In genomic region chr15:45169608-45170480, GRCh38 we compare ENCODE assay signal across 15 cellular contexts. TPM values are rescaled to one million over a fixed set of nuclear protein-coding genes. Genes with fewer than 3 reads are reported as not detected.
DNase-seq lines count a peak whose midpoint lies in the region; ATAC-seq and TF ChIP-seq lines count a peak whose summit lies in the region.
"Had no signal": no experiment of that assay in that cellular context is flagged by ENCODE, and none has a peak within 500 bp of the region (broad histone marks: within the 10 kb centered on the region; RNA-seq: fewer than 3 reads in every experiment).

No MANE protein-coding gene starts in this region.

- H3K9ac ChIP-seq in HUES48 (ENCODE audit: low read depth, low read length) (no peak overlapping the region), NT2/D1 (ENCODE audit: insufficient read length, low read depth) (peak overlapping the region; percentile 21)
- H3K9ac ChIP-seq: GM23248, neural progenitor cell had no signal

- TF ChIP-seq CTCF in BE2C (IDR thresholded peaks at IDR 0.05; ENCODE audit: low read depth, low read length) (no peak), esophagus squamous epithelium (IDR thresholded peaks at IDR 0.05) (no peak)

- H3K4me3 ChIP-seq in BE2C (ENCODE audit: low read depth, low read length) (no peak overlapping the region; the same call in 1 of the 2 replicates), HUES48 (ENCODE audit: low read depth, low read length) (no peak overlapping the region), NT2/D1 (ENCODE audit: insufficient read length, low read depth) (no peak overlapping the region), esophagus squamous epithelium (no peak overlapping the region)
- no peak overlapping the region for H3K4me3 ChIP-seq in effector memory CD4-positive, alpha-beta T cell (ENCODE audit: insufficient read depth, low read depth, low read length, poor library complexity, severe bottlenecking)
- H3K4me3 ChIP-seq: body of pancreas, GM23248, neural progenitor cell had no signal

- H3K4me1 ChIP-seq in BE2C (peaks cover 52% of the 10 kb centered on the region), HUES48 (ENCODE audit: control insufficient read depth, insufficient read depth, low read length) (peaks cover 23% of the 10 kb centered on the region), NT2/D1 (ENCODE audit: insufficient read depth, insufficient read length) (peaks cover 20% of the 10 kb centered on the region), esophagus squamous epithelium (peaks cover 10 to 43% (median 10%) of the 10 kb centered on the region in 3 donors)
- peaks cover 16% of the 10 kb centered on the region for H3K4me1 ChIP-seq in effector memory CD4-positive, alpha-beta T cell (ENCODE audit: control insufficient read depth, insufficient read depth, low read length, poor library complexity, severe bottlenecking)

- H3K27ac ChIP-seq in HUES48 (ENCODE audit: low read depth, low read length) (peak overlapping the region; percentile 31), esophagus squamous epithelium (peak overlapping the region in 3 of 4 donors; percentile 1 to 99 (median 6))
- no peak overlapping the region for H3K27ac ChIP-seq in effector memory CD4-positive, alpha-beta T cell (ENCODE audit: insufficient read depth, low read length, poor library complexity, severe bottlenecking)
- H3K27ac ChIP-seq: body of pancreas, GM23248, neural progenitor cell had no signal

- H3K36me3 ChIP-seq in BE2C (peaks cover 50% of the 10 kb centered on the region), HUES48 (ENCODE audit: control insufficient read depth, insufficient read depth, low read length) (peaks cover 8% of the 10 kb centered on the region), NT2/D1 (ENCODE audit: insufficient read depth, insufficient read length, low read length) (peaks cover 4% of the 10 kb centered on the region), esophagus squamous epithelium (peaks cover 0 to 33% (median 0%) of the 10 kb centered on the region in 3 donors)
- H3K36me3 ChIP-seq in effector memory CD4-positive, alpha-beta T cell (ENCODE audit: control insufficient read depth, insufficient read depth, low read length) = no peaks in the 10 kb centered on the region
- H3K36me3 ChIP-seq: neural progenitor cell had no signal

- ATAC-seq in HG03108 (IDR thresholded peaks at IDR 0.05; ENCODE audit: unreplicated experiment) (no peak), HG02938 (IDR thresholded peaks at IDR 0.05; ENCODE audit: unreplicated experiment) (no peak)
- ATAC-seq: body of pancreas; left cardiac atrium; stimulated activated naive CD8-positive, alpha-beta T cell treated with anti-CD3 and anti-CD28 coated beads, Interleukin-15, amount 100 ng/mL, for 72 hours had no signal

- no peak for TF ChIP-seq POLR2A in esophagus squamous epithelium (IDR thresholded peaks at IDR 0.05)

- DNase-seq in BE2C (peak; percentile 99), NT2/D1 (ENCODE audit: low read depth, low spot score) (no peak), esophagus squamous epithelium (lab: John Stamatoyannopoulos, UW) (no peak), RKO (ENCODE audit: low spot score) (no peak)
- DNase-seq in effector memory CD4-positive, alpha-beta T cell = no peak
- DNase-seq: activated CD4-positive, alpha-beta T cell treated with anti-CD3 and anti-CD28 coated beads, Interleukin-2, amount 50 U/mL, for 4 hours; body of pancreas; GM23248; left cardiac atrium; NCI-H1694; stimulated activated naive CD8-positive, alpha-beta T cell treated with anti-CD3 and anti-CD28 coated beads, Interleukin-15, amount 100 ng/mL, for 72 hours had no signal

- intact Hi-C loops in esophagus squamous epithelium (cut with DNase I) = no loop called here

- H3K27me3 ChIP-seq in BE2C = no peaks in the 10 kb centered on the region
- no peaks in the 10 kb centered on the region for H3K27me3 ChIP-seq in HUES48 (ENCODE audit: control insufficient read depth, insufficient read depth, low read length)
- H3K27me3 ChIP-seq in NT2/D1 (ENCODE audit: insufficient read depth, insufficient read length) = no peaks in the 10 kb centered on the region
- no peaks in the 10 kb centered on the region for H3K27me3 ChIP-seq in esophagus squamous epithelium
- H3K27me3 ChIP-seq in effector memory CD4-positive, alpha-beta T cell (replicated peaks; ENCODE audit: control insufficient read depth, insufficient read depth, low read length, poor library complexity, severe bottlenecking) = no peaks in the 10 kb centered on the region
- H3K27me3 ChIP-seq: body of pancreas, neural progenitor cell had no signal

- H3K9me3 ChIP-seq in BE2C = no peaks in the 10 kb centered on the region
- H3K9me3 ChIP-seq in HUES48 (ENCODE audit: control insufficient read depth, insufficient read depth, low read length) = no peaks in the 10 kb centered on the region
- H3K9me3 ChIP-seq in NT2/D1 (ENCODE audit: insufficient read depth, low read length) = no peaks in the 10 kb centered on the region
- no peaks in the 10 kb centered on the region for H3K9me3 ChIP-seq in esophagus squamous epithelium
- H3K9me3 ChIP-seq in effector memory CD4-positive, alpha-beta T cell (ENCODE audit: control insufficient read depth, low read length) = no peaks in the 10 kb centered on the region
- H3K9me3 ChIP-seq: body of pancreas had no signal

- 54 to 67% methylated on average over 3 of the region's 4 CpGs for WGBS in esophagus squamous epithelium, 2 donors

RNA-seq across cellular contexts. Expression of gene SHF, which starts 17.9 kb away (rescaled TPM):
- polyA plus RNA-seq in BE2C (2012; ENCODE audit: insufficient read depth, insufficient read length, low read depth) = 106 TPM
- 10 to 100 TPM in 1 of 4 donors, 1 to 10 TPM in 3; 1.9 to 12.0 (median 5.7) TPM for total RNA-seq in esophagus squamous epithelium

RNA-seq across cellular contexts. Expression of gene DUOX1, which starts 40.0 kb away (rescaled TPM):
- 1.4 TPM for polyA plus RNA-seq in BE2C (2012; ENCODE audit: insufficient read depth, insufficient read length, low read depth)
- total RNA-seq in esophagus squamous epithelium = 100 to 1,000 TPM in 2 of 4 donors, 10 to 100 TPM in 2; 87.5 to 202 (median 122) TPM

RNA-seq across cellular contexts. Expression of gene DUOXA1, which starts 40.2 kb away (rescaled TPM):
- not detected for polyA plus RNA-seq in BE2C (2012; ENCODE audit: insufficient read depth, insufficient read length, low read depth)
- 100 to 1,000 TPM in 3 of 4 donors, 10 to 100 TPM in 1; 64.0 to 202 (median 134) TPM for total RNA-seq in esophagus squamous epithelium
- total RNA-seq: body of pancreas had no signal

RNA-seq across cellular contexts. Expression of gene DUOXA2, which starts 55.7 kb away (rescaled TPM):
- not detected for polyA plus RNA-seq in BE2C (2012; ENCODE audit: insufficient read depth, insufficient read length, low read depth)
- total RNA-seq in esophagus squamous epithelium = 10 to 100 TPM in 2 of 4 donors, 1 to 10 TPM in 1, not detected in 1; 6.3 to 20.6 (median 13.6) TPM
- total RNA-seq: body of pancreas, GM23248, left cardiac atrium had no signal
- polyA plus RNA-seq: GM23248 had no signal

RNA-seq across cellular contexts. Expression of gene DUOX2, which starts 55.9 kb away (rescaled TPM):
- polyA plus RNA-seq in BE2C (2012; ENCODE audit: insufficient read depth, insufficient read length, low read depth) = 0.66 TPM
- 10 to 100 TPM in 3 of 4 donors, 1 to 10 TPM in 1; 5.0 to 50.7 (median 22.6) TPM for total RNA-seq in esophagus squamous epithelium
- total RNA-seq: GM23248 had no signal
